Comparison of ENCODE assay signal across 8 cellular contexts in the genomic region with DNA sequence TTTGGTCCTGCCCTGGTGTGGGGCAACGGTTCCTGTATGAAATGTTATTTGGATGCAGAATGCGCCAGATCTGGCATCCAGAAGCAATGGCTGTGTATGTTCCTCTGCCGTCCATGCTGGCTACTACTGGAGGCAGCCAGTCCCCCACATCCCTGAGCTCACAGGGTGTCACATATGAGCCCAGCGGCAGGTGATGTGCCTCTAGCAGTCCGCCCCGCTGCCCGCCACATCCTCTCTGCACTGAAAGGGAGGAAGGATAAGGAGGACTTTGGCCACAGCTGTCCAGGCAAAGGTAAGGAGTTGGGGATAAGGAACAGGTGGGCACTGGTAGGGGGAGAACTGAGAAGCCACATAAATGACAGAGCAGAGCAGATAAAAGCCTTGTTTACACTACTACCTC.
"Had no signal": no experiment of that assay in that cellular context is flagged by ENCODE, and none has a peak within 500 bp of the region (broad histone marks: within the 10 kb centered on the region; RNA-seq: fewer than 3 reads in every experiment).

No MANE protein-coding gene starts in this region.

- H3K36me3 ChIP-seq: HAP-1 had no signal

- H2AFZ ChIP-seq: GM23248, GM23338 had no signal

- DNase-seq: GM23248, GOT3, H7, HCEC 1CT, HFFc6 had no signal

- H3K4me1 ChIP-seq: HAP-1 had no signal

- H3K4me3 ChIP-seq: GM23248, GM23338, HAP-1 had no signal

- H3K4me2 ChIP-seq: GM23338 had no signal

- H3K9me3 Mint-ChIP-seq: GM23338 had no signal

- H3K4me3 Mint-ChIP-seq: GM23338, HFFc6 had no signal

- ATAC-seq: GM23338, HCT116 had no signal

- H3K9me3 ChIP-seq: HAP-1 had no signal

- H3K27ac ChIP-seq: GM23248 had no signal

- H3K27ac Mint-ChIP-seq: GM23338, HFFc6 had no signal

- H3K9ac ChIP-seq: GM23248 had no signal
